8 cellular contexts compared by ENCODE assay signal in the genomic region with DNA sequence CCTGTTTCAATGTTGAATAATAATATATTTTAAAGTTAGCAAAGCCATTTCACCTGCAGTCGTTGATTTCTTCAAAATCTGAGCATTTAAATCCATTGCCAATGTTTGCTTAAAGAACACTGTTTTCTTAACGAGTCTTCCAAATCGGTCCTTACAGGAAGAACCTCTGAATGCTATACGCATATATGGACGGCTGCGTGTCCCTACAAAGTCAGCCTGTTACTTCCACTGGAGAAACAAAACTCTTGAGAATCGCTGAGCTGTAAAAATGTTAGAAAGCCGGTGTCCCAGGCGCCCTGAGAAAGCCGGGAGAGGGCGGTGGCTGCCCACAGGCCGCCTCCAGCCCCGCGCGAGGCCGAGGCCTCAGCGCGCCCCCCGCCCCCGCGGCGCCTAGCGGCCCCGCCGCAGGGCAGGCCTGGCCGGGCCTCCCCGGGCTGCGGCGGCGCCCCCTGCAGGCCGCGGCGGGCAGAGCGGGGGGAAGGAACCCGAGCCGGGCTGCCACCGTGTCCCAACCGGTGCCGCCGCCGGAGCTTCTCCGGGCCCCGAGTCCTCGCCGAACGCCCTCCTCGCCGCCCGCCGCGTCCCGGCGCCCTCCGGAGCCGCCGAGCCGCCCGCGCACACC. TPM values are rescaled to one million over a fixed set of nuclear protein-coding genes. Genes with fewer than 3 reads are reported as not detected.
DNase-seq lines count a peak whose midpoint lies in the region; ATAC-seq and TF ChIP-seq lines count a peak whose summit lies in the region.

Gene FHIP2A (plus strand): TSS at position 488 of the 622 bp plus-strand sequence. CDS start 299 bp downstream, outside the sequence.

- H3K27ac ChIP-seq in GM23248 (peak within 1 kb of the TSS; percentile 98), Karpas-422 (ENCODE audit: low read length) (no peak within 1 kb of the TSS; the same call in 1 of the 2 replicates), heart right ventricle (peak within 1 kb of the TSS; percentile 95 to 99 (median 97))

- H3K9ac ChIP-seq in GM23248: peak within 1 kb of the TSS; percentile 98
- H3K9ac ChIP-seq in Karpas-422 (ENCODE audit: low read length): peak within 1 kb of the TSS; percentile 95
- peak within 1 kb of the TSS; percentile 99 for H3K9ac ChIP-seq in adipocyte (ENCODE audit: low read length)

- peaks cover 7% of the 10 kb centered on the region for H3K36me3 Mint-ChIP-seq in T-cell
- H3K36me3 Mint-ChIP-seq in progenitor cell of endocrine pancreas (ENCODE audit: insufficient read depth): peaks cover 2% of the 10 kb centered on the region

- H3K4me3 Mint-ChIP-seq in T-cell: peak within 1 kb of the TSS; percentile 94 to 96 (median 95)
- H3K4me3 Mint-ChIP-seq in progenitor cell of endocrine pancreas (ENCODE audit: low read depth): peak within 1 kb of the TSS; percentile 96

- 3% methylated on average over 35 to 36 of the region's 59 CpGs for WGBS in GM23248 (ENCODE audit: low coverage in 1 of 2, low lambda C conversion rate in 2 of 2, missing lambda C conversion rate in 2 of 2), 2 experiments
- 2 to 6% methylated on average over 25 to 59 of the region's 59 CpGs for WGBS in heart right ventricle, 2 donors

- in situ Hi-C loops in GM23248 (cut with MboI): no loop called here

- H3K27me3 ChIP-seq in GM23248 (replicated peaks; ENCODE audit: insufficient read depth) (no peaks in the 10 kb centered on the region), Karpas-422 (ENCODE audit: low read length) (no peaks in the 10 kb centered on the region), adipocyte (replicated peaks; ENCODE audit: control insufficient read depth, insufficient read depth, low read length) (no peaks in the 10 kb centered on the region), heart right ventricle (no peaks in the 10 kb centered on the region)

- peaks cover 36% of the 10 kb centered on the region for H3K79me2 ChIP-seq in GM23248 (ENCODE audit: insufficient read depth)
- H3K79me2 ChIP-seq in Karpas-422 (ENCODE audit: low read length): peaks cover 39% of the 10 kb centered on the region

- H4K20me1 ChIP-seq in GM23248 (ENCODE audit: insufficient read depth) (peaks cover 6% of the 10 kb centered on the region), Karpas-422 (ENCODE audit: insufficient read depth, low read depth, low read length) (no peaks in the 10 kb centered on the region; the same call in 1 of the 2 replicates)

- H3K9me3 ChIP-seq in GM23248 (ENCODE audit: low read depth) (no peaks in the 10 kb centered on the region), Karpas-422 (ENCODE audit: low read length) (no peaks in the 10 kb centered on the region), adipocyte (ENCODE audit: control insufficient read depth, low read length) (no peaks in the 10 kb centered on the region), heart right ventricle (no peaks in the 10 kb centered on the region)

- TF ChIP-seq CTCF in heart right ventricle (IDR thresholded peaks at IDR 0.05) (peak; percentile 37 to 85 (median 66)), progenitor cell of endocrine pancreas (IDR thresholded peaks at IDR 0.05; ENCODE audit: unreplicated experiment) (peak; percentile 65)

- H3K4me1 ChIP-seq in GM23248 (ENCODE audit: insufficient read depth) (peaks cover 30% of the 10 kb centered on the region), Karpas-422 (ENCODE audit: low read length) (peaks cover 36% of the 10 kb centered on the region), adipocyte (ENCODE audit: control insufficient read depth, insufficient read depth, low read length) (peaks cover 39% of the 10 kb centered on the region), heart right ventricle (peaks cover 4 to 44% (median 39%) of the 10 kb centered on the region in 9 donors)

- H3K9me2 ChIP-seq in GM23248 (ENCODE audit: insufficient read depth): no peaks in the 10 kb centered on the region
- H3K9me2 ChIP-seq in Karpas-422 (replicated peaks; ENCODE audit: insufficient read depth, low read length): no peaks in the 10 kb centered on the region

- peaks cover 37% of the 10 kb centered on the region for H3F3A ChIP-seq in GM23248 (ENCODE audit: insufficient read depth)

- H3K36me3 ChIP-seq in GM23248 (ENCODE audit: low read depth): no peaks in the 10 kb centered on the region
- H3K36me3 ChIP-seq in Karpas-422 (ENCODE audit: insufficient read depth, low read length): no peaks in the 10 kb centered on the region
- H3K36me3 ChIP-seq in adipocyte (ENCODE audit: control insufficient read depth, insufficient read depth, low read length, severe bottlenecking): no peaks in the 10 kb centered on the region
- no peaks in the 10 kb centered on the region for H3K36me3 ChIP-seq in heart right ventricle

- H3K27me3 Mint-ChIP-seq in T-cell (no peaks in the 10 kb centered on the region), progenitor cell of endocrine pancreas (no peaks in the 10 kb centered on the region)

- H3K9me3 Mint-ChIP-seq in T-cell (no peaks in the 10 kb centered on the region), progenitor cell of endocrine pancreas (ENCODE audit: low read depth) (no peaks in the 10 kb centered on the region)

- CTCF ChIA-PET in T-cell (lab: Charles Lee): interaction anchor here (0.6 to 2.3 kb wide), 23 partner anchors 9 to 1897 kb away, joined by 3 to 18 read pairs (median 4); no protein-coding TSS in a partner anchor

- H3K4me1 Mint-ChIP-seq in T-cell: peaks cover 36 to 48% (median 36%) of the 10 kb centered on the region in 3 donors
- H3K4me1 Mint-ChIP-seq in progenitor cell of endocrine pancreas (ENCODE audit: low read depth): peaks cover 10% of the 10 kb centered on the region

- DNase-seq in GM23248: peak; percentile 93
- peak; percentile 91 for DNase-seq in Karpas-422
- peak; percentile 60 to 88 (median 76) for DNase-seq in T-cell
- DNase-seq in adipocyte (ENCODE audit: low read depth): peak; percentile 94
- DNase-seq in heart right ventricle: peak; percentile 78 to 86
- peak; percentile 85 for DNase-seq in progenitor cell of endocrine pancreas (ENCODE audit: low spot score, unreplicated experiment)
- peak; percentile 78 for DNase-seq in ureter (ENCODE audit: low spot score)

- H3K4me2 ChIP-seq in GM23248 (ENCODE audit: unreplicated experiment) (peak within 1 kb of the TSS; percentile 98), Karpas-422 (ENCODE audit: low read depth, low read length, poor library complexity, severe bottlenecking) (peak within 1 kb of the TSS; percentile 79)

- H2AFZ ChIP-seq in GM23248 (peak within 1 kb of the TSS; percentile 89), Karpas-422 (ENCODE audit: low read length) (peak within 1 kb of the TSS; percentile 100)

- peak within 1 kb of the TSS; percentile 100 for H3K4me3 ChIP-seq in GM08714 (ENCODE audit: low read length)
- peak within 1 kb of the TSS; percentile 90 for H3K4me3 ChIP-seq in GM23248
- peak within 1 kb of the TSS; percentile 87 for H3K4me3 ChIP-seq in Karpas-422 (ENCODE audit: low read length)
- peak within 1 kb of the TSS; percentile 92 for H3K4me3 ChIP-seq in adipocyte (ENCODE audit: low read length)
- H3K4me3 ChIP-seq in heart right ventricle: peak within 1 kb of the TSS; percentile 66 to 98 (median 86)

- POLR2A ChIA-PET in T-cell (lab: Charles Lee): interaction anchor here in 1 of 2 donors (0.7 kb wide), 1 partner anchor 350 kb away, joined by 3 read pairs; no protein-coding TSS in a partner anchor

- ATAC-seq in T-cell (replicated peaks in 1 of 4): peak; percentile 91 to 95 (median 92)
- peak; percentile 78 to 97 (median 88) for ATAC-seq in heart right ventricle

- H3K27ac Mint-ChIP-seq in T-cell (peak within 1 kb of the TSS; percentile 94 to 96), progenitor cell of endocrine pancreas (peak within 1 kb of the TSS; percentile 97)

- intact Hi-C loops in heart right ventricle (cut with DNase I): loop anchor here in 4 of 10 donors (10.0 kb wide), 2 partner anchors 347 to 517 kb away; no protein-coding TSS in a partner anchor

RNA-seq across cellular contexts. Expression of gene FHIP2A, which starts in this region (rescaled TPM):
- 24.6 and 26.4 TPM in 2 replicates for total RNA-seq in GM23248 (2014; rRNA removed; shearing (Covaris generic))
- polyA plus RNA-seq in GM23248 (2016; fragmentation: Nextera tagmentation; extraction: Ambion mirVana) (19.6 and 22.3 TPM in 2 replicates), heart right ventricle (1 to 10 TPM; 4.8 to 8.7 TPM)
- 7.8 and 21.7 TPM in 2 replicates for total RNA-seq in Karpas-422 (2014; rRNA removed; shearing (Covaris generic); ENCODE audit: low replicate concordance)
- total RNA-seq in T-cell (10 to 100 TPM; 27.0 to 37.0 (median 31.9) TPM), heart right ventricle (10 to 100 TPM; 19.1 to 36.6 (median 27.7) TPM), progenitor cell of endocrine pancreas (22.7 and 22.9 TPM in 2 replicates), ureter (38.0 TPM)
